In genomic region chr5:30469691-30470090, GRCh38 we compare ENCODE assay signal across 11 cellular contexts.
"Had no signal": no experiment of that assay in that cellular context is flagged by ENCODE, and none has a peak within 500 bp of the region (broad histone marks: within the 10 kb centered on the region; RNA-seq: fewer than 3 reads in every experiment).

No MANE protein-coding gene starts in this region.

- H3K4me1 ChIP-seq: HAP-1 had no signal

- FAIRE-seq: H1, H54 had no signal

- DNase-seq: GM23248, GOT3, H7, H9, HCEC 1CT, HFFc6 had no signal

- H3K9me3 ChIP-seq: HAP-1 had no signal

- H2AFZ ChIP-seq: GM23248, GM23338 had no signal

- H3K4me2 ChIP-seq: GM23338 had no signal

- H3K4me3 ChIP-seq: GM23248, GM23338, HAP-1 had no signal

- H3K36me3 ChIP-seq: HAP-1 had no signal

- ATAC-seq: GM23338, HCT116 had no signal

- H3K9ac ChIP-seq: GM23248 had no signal

- H3K27ac ChIP-seq: GM23248 had no signal
